ENCODE assay signal across 30 cellular contexts in the genomic region with DNA sequence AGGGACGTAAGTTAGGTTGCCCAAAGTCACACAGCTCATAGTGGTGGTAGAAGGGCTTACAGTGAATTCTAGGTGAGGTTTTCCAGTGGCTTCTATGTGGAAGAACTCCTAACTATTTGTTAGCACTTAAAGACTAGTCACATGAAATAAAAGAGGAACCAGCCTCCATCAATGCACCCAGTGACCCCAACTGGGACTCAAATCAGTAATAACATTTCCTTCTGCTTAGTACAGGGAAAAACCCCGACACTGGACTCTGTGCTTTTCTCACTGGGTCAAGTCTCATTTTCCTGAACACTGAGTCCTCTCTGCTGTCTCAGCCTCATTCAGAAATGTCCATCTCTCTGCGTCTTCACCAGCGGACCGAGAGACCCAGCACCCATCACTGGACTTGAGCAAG.
DNase-seq lines count a peak whose midpoint lies in the region; ATAC-seq, FAIRE-seq and TF ChIP-seq lines count a peak whose summit lies in the region.
"Had no signal": no experiment of that assay in that cellular context is flagged by ENCODE, and none has a peak within 500 bp of the region (broad histone marks: within the 10 kb centered on the region; RNA-seq: fewer than 3 reads in every experiment).

No MANE protein-coding gene starts in this region.

- peaks cover 7% of the 10 kb centered on the region for H3K4me1 Mint-ChIP-seq in activated B cell treated with CpG ODN at 0.5 μM for 24 hours
- H3K4me1 Mint-ChIP-seq: nephron had no signal

- TF ChIP-seq RAD21 in HepG2 (CRISPR knock-in tag; IDR thresholded peaks at IDR 0.05), result no peak

- peaks cover 11% of the 10 kb centered on the region for H3K27me3 Mint-ChIP-seq in activated B cell treated with CpG ODN at 0.5 μM for 24 hours

- POLR2A ChIA-PET in activated B cell treated with CpG ODN at 0.5 μM for 24 hours (lab: Charles Lee), result no interaction called here
- POLR2A ChIA-PET in HepG2 (lab: Yijun Ruan, JAX), result interaction anchor here (1.5 to 9.1 kb wide), 5 partner anchors 11 to 35 kb away, joined by 3 to 101 read pairs (median 32); no protein-coding TSS in a partner anchor

- whole genome bisulfite sequencing in heart left ventricle, 4 donors, result 52 to 73% (median 55%) methylated on average over 5 of the region's 5 CpGs
- WGBS in right cardiac atrium, result 53% methylated on average over 5 of the region's 5 CpGs
- WGBS in HepG2 (ENCODE audit: low lambda C conversion rate), result 94% methylated on average over 5 of the region's 5 CpGs

- no TSS peak for BruUV-seq in HepG2 (replicated peaks; lab: Mats Ljungman, UMichigan)

- in situ Hi-C loops in HepG2 (cut with HindIII; ENCODE audit: extremely low pct_ligation_motif_present, low pct_unique_long_range_greater_than_20kb), result no loop called here

- no peak overlapping the region for H3K4me3 Mint-ChIP-seq in activated B cell treated with CpG ODN at 0.5 μM for 24 hours
- H3K4me3 Mint-ChIP-seq: activated CD8-positive, alpha-beta memory T cell treated with anti-CD3 and anti-CD28 coated beads, Interleukin-2, amount 10 ng/mL, durations not matched to agents 7 days and 5 days; CD8-positive, alpha-beta memory T cell; endodermal cell; nephron had no signal

- H3K4me1 ChIP-seq in heart left ventricle (peaks cover 0 to 17% (median 0%) of the 10 kb centered on the region in 12 donors), right cardiac atrium (ENCODE audit: control insufficient read depth, insufficient read depth, low read length) (peaks cover 1% of the 10 kb centered on the region), HepG2 (ENCODE audit: insufficient read depth, low read length) (peaks cover 100% of the 10 kb centered on the region)

- intact Hi-C loops in heart left ventricle (cut with DNase I) (no loop called here), right cardiac atrium (cut with DNase I) (no loop called here), activated B cell treated with CpG ODN at 0.5 μM for 24 hours (cut with micrococcal nuclease) (no loop called here), HepG2 (cut with micrococcal nuclease; ENCODE audit: unreplicated experiment) (no loop called here)

- no peak for TF ChIP-seq POLR2A in heart left ventricle (IDR thresholded peaks at IDR 0.05)
- no peak for TF ChIP-seq POLR2A in HepG2 (IDR thresholded peaks at IDR 0.05; ENCODE audit: insufficient read depth in 1 of 2, low read depth in 2 of 2, low read length in 2 of 2)

- no peaks in the 10 kb centered on the region for H4K20me1 ChIP-seq in HepG2 (ENCODE audit: insufficient read depth, low read length)

- H3K27me3 ChIP-seq in heart left ventricle, result no peaks in the 10 kb centered on the region
- no peaks in the 10 kb centered on the region for H3K27me3 ChIP-seq in right cardiac atrium (ENCODE audit: control insufficient read depth, insufficient read depth)
- H3K27me3 ChIP-seq in HepG2 (ENCODE audit: control insufficient read depth in 1 of 2, insufficient read depth in 2 of 2, low read length in 2 of 2), result no peaks in the 10 kb centered on the region
- H3K27me3 ChIP-seq: cardiac muscle cell, Peyer's patch had no signal

- CTCF ChIA-PET in activated B cell treated with CpG ODN at 0.5 μM for 24 hours (lab: Charles Lee) (no interaction called here), HepG2 (lab: Yijun Ruan, JAX; ENCODE audit: low intra/inter-chr PET ratio, low total read pairs) (no interaction called here)

- H3K4me2 ChIP-seq in HepG2 (ENCODE audit: low read depth, low read length), result no peak overlapping the region
- H3K4me2 ChIP-seq: A549 had no signal

- H3K9me3 Mint-ChIP-seq in activated B cell treated with CpG ODN at 0.5 μM for 24 hours, result no peaks in the 10 kb centered on the region
- H3K9me3 Mint-ChIP-seq: CD8-positive, alpha-beta memory T cell; endodermal cell; nephron had no signal

- ATAC-seq in heart left ventricle (peak in 3 of 4 donors; percentile 20 to 47 (median 44)), right cardiac atrium (no peak), activated B cell treated with CpG ODN at 0.5 μM for 24 hours (ENCODE audit: low read depth) (peak; percentile 25), HepG2 (no peak), HG03135 (IDR thresholded peaks at IDR 0.05; ENCODE audit: unreplicated experiment) (no peak)
- ATAC-seq: A549; activated CD8-positive, alpha-beta memory T cell treated with anti-CD3 and anti-CD28 coated beads, Interleukin-2, amount 10 ng/mL, durations not matched to agents 7 days and 5 days; esophagus mucosa; stimulated activated naive CD8-positive, alpha-beta T cell treated with anti-CD3 and anti-CD28 coated beads, Interleukin-15, Interleukin-2, amounts not matched to agents 100 U/mL and 50 U/mL, for 24 hours had no signal

- H3K9me3 ChIP-seq in heart left ventricle, result no peaks in the 10 kb centered on the region
- H3K9me3 ChIP-seq in right cardiac atrium (ENCODE audit: control insufficient read depth, low read length), result no peaks in the 10 kb centered on the region
- no peaks in the 10 kb centered on the region for H3K9me3 ChIP-seq in HepG2 (ENCODE audit: low read length)
- H3K9me3 ChIP-seq: A549, HAP-1, Peyer's patch had no signal

- H3K79me2 ChIP-seq in HepG2 (ENCODE audit: insufficient read depth, low read length), result peaks cover 65% of the 10 kb centered on the region

- H3K27ac ChIP-seq in heart left ventricle, result peak overlapping the region in 1 of 12 donors; percentile 33
- H3K27ac ChIP-seq in right cardiac atrium (ENCODE audit: low read length), result no peak overlapping the region
- H3K27ac ChIP-seq in HepG2 (ENCODE audit: extremely low read length, insufficient read depth, low read length), result peak overlapping the region; percentile 72
- H3K27ac ChIP-seq: A549, cardiac muscle cell had no signal

- TF ChIP-seq CTCF in heart left ventricle (IDR thresholded peaks at IDR 0.05), result no peak
- TF ChIP-seq CTCF in activated B cell treated with CpG ODN at 0.5 μM for 24 hours (IDR thresholded peaks at IDR 0.05), result no peak
- TF ChIP-seq CTCF in HepG2 (CRISPR knock-in tag; IDR thresholded peaks at IDR 0.05), result no peak

- H2AFZ ChIP-seq in HepG2 (ENCODE audit: low read length), result no peak overlapping the region

- H3K36me3 ChIP-seq in heart left ventricle, result no peaks in the 10 kb centered on the region
- peaks cover 4 to 16% of the 10 kb centered on the region in 2 experiments for H3K36me3 ChIP-seq in HepG2 (replicated peaks in 1 of 2; ENCODE audit: control insufficient read depth in 1 of 2, insufficient read depth in 2 of 2, low read length in 2 of 2)
- H3K36me3 ChIP-seq: cardiac muscle cell, HAP-1, Peyer's patch had no signal

- no peak overlapping the region for H3K4me3 ChIP-seq in heart left ventricle
- no peak overlapping the region for H3K4me3 ChIP-seq in right cardiac atrium (ENCODE audit: low read length)
- H3K4me3 ChIP-seq in HepG2 (replicated peaks in 1 of 3; ENCODE audit: insufficient read depth in 1 of 3, low read depth in 2 of 3, low read length in 3 of 3), result no peak overlapping the region
- H3K4me3 ChIP-seq: A549, cardiac muscle cell, HAP-1, lung, Peyer's patch had no signal

- no peak overlapping the region for H3K9ac ChIP-seq in HepG2 (ENCODE audit: insufficient read depth, low read depth, low read length)

- H3K27ac Mint-ChIP-seq in activated B cell treated with CpG ODN at 0.5 μM for 24 hours, result no peak overlapping the region
- H3K27ac Mint-ChIP-seq: activated CD8-positive, alpha-beta memory T cell treated with anti-CD3 and anti-CD28 coated beads, Interleukin-2, amount 10 ng/mL, durations not matched to agents 7 days and 5 days; endodermal cell had no signal

- H3K36me3 Mint-ChIP-seq in activated B cell treated with CpG ODN at 0.5 μM for 24 hours (ENCODE audit: low read depth), result no peaks in the 10 kb centered on the region
- H3K36me3 Mint-ChIP-seq: activated CD8-positive, alpha-beta memory T cell treated with anti-CD3 and anti-CD28 coated beads, Interleukin-2, amount 10 ng/mL, durations not matched to agents 7 days and 5 days; CD8-positive, alpha-beta memory T cell had no signal

- FAIRE-seq in HepG2 (lab: Jason Lieb, UNC), result no peak
- FAIRE-seq: A549, astrocyte, kidney, urothelium cell line had no signal

- TF ChIP-seq EP300 in HepG2 (IDR thresholded peaks at IDR 0.05; ENCODE audit: low read depth in 2 of 2, low read length in 2 of 2) (no peak), HepG2 (CRISPR knock-in tag; IDR thresholded peaks at IDR 0.05; ENCODE audit: borderline replicate concordance) (no peak)

- DNase-seq in heart left ventricle (no peak), right cardiac atrium (no peak), activated B cell treated with CpG ODN at 0.5 μM for 24 hours (no peak), HepG2 (ENCODE audit: low spot score) (no peak), NCI-H187 treated with DMSO at 0.1 percent for 48 hours (lab: John Stamatoyannopoulos, UW) (no peak)
- DNase-seq in stimulated activated CD4-positive, alpha-beta T cell treated with anti-CD3 and anti-CD28 coated beads, Interleukin-12 subunit alpha, Interleukin-12 subunit beta, amount 100 ng/mL, for 4 hours, result no peak
- DNase-seq in activated CD8-positive, alpha-beta memory T cell treated with anti-CD3 and anti-CD28 coated beads for 24 hours, result no peak
- DNase-seq: activated CD4-positive, alpha-beta T cell treated with anti-CD3 and anti-CD28 coated beads, Interleukin-2, amount 50 U/mL, for 1 hour; activated CD4-positive, CD25-positive, alpha-beta regulatory T cell; activated CD8-positive, alpha-beta memory T cell treated with anti-CD3 and anti-CD28 coated beads, Interleukin-2, amount 10 ng/mL, durations not matched to agents 7 days and 5 days; activated T-cell treated with anti-CD3 and anti-CD28 coated beads, Interleukin-2, amount 50 U/mL, for 48 hours; CD8-positive, alpha-beta memory T cell; cortex of kidney; endodermal cell; Karpas-422; kidney; NCI-H1436; NCI-H226; Peyer's patch; stimulated activated naive CD8-positive, alpha-beta T cell treated with anti-CD3 and anti-CD28 coated beads, Interleukin-15, Interleukin-2, amounts not matched to agents 100 U/mL and 50 U/mL, for 24 hours; T-helper 9 cell had no signal

TF ChIP-seq in HepG2, 621 proteins besides CTCF, POLR2A, EP300 and RAD21 (continues in another document):
- TF ChIP-seq, protein P1, sequence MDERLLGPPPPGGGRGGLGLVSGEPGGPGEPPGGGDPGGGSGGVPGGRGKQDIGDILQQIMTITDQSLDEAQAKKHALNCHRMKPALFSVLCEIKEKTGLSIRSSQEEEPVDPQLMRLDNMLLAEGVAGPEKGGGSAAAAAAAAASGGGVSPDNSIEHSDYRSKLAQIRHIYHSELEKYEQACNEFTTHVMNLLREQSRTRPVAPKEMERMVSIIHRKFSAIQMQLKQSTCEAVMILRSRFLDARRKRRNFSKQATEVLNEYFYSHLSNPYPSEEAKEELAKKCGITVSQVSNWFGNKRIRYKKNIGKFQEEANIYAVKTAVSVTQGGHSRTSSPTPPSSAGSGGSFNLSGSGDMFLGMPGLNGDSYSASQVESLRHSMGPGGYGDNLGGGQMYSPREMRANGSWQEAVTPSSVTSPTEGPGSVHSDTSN (CRISPR knock-in tag; IDR thresholded peaks at IDR 0.05), result peak; percentile 29; the same call in 1 of the 2 replicates
- peak; percentile 12 for TF ChIP-seq RBM22 (optimal IDR thresholded peaks at IDR 0.05; ENCODE audit: low read length)
- TF ChIP-seq HOXA3 (CRISPR knock-in tag; IDR thresholded peaks at IDR 0.05), result 0 out of 2 replicates have a peak, but pooled peaks have one; percentile 12
- peak; percentile 21; the same call in 1 of the 2 replicates for TF ChIP-seq REXO4 (CRISPR knock-in tag; IDR thresholded peaks at IDR 0.05; ENCODE audit: borderline replicate concordance)
- TF ChIP-seq ZSCAN25 (CRISPR knock-in tag; IDR thresholded peaks at IDR 0.05), result no peak
- peak; percentile 47; the same call in 1 of the 2 replicates for TF ChIP-seq ZNF598 (CRISPR knock-in tag; IDR thresholded peaks at IDR 0.05; ENCODE audit: borderline replicate concordance)

Comparison
In these comparisons a context has a peak if more than half of its experiments do, and no peak if none do; other contexts are left out.
1. ATAC-seq: peak in heart left ventricle (3 of 4) and activated B cell treated with CpG ODN at 0.5 μM for 24 hours (single experiment); none in right cardiac atrium (0 of 2), HepG2 (single experiment) and HG03135 (single experiment).